ENCODE assay signal across 9 cellular contexts in the genomic region with DNA sequence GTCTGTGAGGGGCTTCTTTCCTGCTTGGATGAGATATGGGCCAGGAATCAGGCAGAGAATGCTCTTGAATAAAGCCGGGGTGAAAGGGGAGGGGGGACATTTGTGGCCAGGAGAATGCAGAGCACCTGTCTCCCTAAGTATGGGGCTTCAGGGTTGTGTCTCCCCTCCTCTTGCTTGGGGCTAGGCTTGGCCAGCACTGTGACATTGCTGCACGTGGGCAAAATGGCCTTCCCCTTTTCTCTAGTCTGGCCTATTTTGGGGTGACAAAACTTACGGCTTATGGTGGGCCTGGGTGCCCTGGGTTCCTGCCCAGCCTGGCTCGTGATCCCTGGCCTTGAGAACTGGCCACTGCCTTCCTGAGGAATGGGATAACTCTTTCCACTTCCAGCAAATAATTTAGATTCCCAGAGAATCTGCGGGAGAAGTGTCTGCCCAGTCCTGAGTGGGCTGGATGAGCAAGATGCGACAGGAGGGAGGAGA. TPM values are rescaled to one million over a fixed set of nuclear protein-coding genes. Genes with fewer than 3 reads are reported as not detected.
DNase-seq lines count a peak whose midpoint lies in the region; ATAC-seq, FAIRE-seq and TF ChIP-seq lines count a peak whose summit lies in the region.
"Had no signal": no experiment of that assay in that cellular context is flagged by ENCODE, and none has a peak within 500 bp of the region (broad histone marks: within the 10 kb centered on the region; RNA-seq: fewer than 3 reads in every experiment).

No MANE protein-coding gene starts in this region.

- no peaks in the 10 kb centered on the region for H3K9me3 Mint-ChIP-seq in activated CD8-positive, alpha-beta memory T cell treated with anti-CD3 and anti-CD28 coated beads, Interleukin-2, amount 10 ng/mL, durations not matched to agents 7 days and 5 days (ENCODE audit: low read depth)
- no peaks in the 10 kb centered on the region for H3K9me3 Mint-ChIP-seq in astrocyte (ENCODE audit: unreplicated experiment)

- DNase-seq in activated CD8-positive, alpha-beta memory T cell treated with anti-CD3 and anti-CD28 coated beads, Interleukin-2, amount 10 ng/mL, durations not matched to agents 7 days and 5 days = no peak
- DNase-seq in activated CD8-positive, alpha-beta memory T cell treated with anti-CD3 and anti-CD28 coated beads, Interleukin-2, amount 50 U/mL, for 4 hours = no peak
- DNase-seq in astrocyte (ENCODE audit: low read depth) (no peak), lower lobe of right lung (no peak), thyroid gland (no peak), NCI-H2081 treated with DMSO at 0.1 percent for 48 hours (lab: John Stamatoyannopoulos, UW) (no peak), NCI-H748 (lab: John Stamatoyannopoulos, UW; ENCODE audit: unreplicated experiment) (no peak)
- DNase-seq: activated CD8-positive, alpha-beta memory T cell treated with anti-CD3 and anti-CD28 coated beads, Interleukin-2, amount 50 U/mL, for 48 hours had no signal

- H3K36me3 Mint-ChIP-seq in activated CD8-positive, alpha-beta memory T cell treated with anti-CD3 and anti-CD28 coated beads, Interleukin-2, amount 10 ng/mL, durations not matched to agents 7 days and 5 days = peaks cover 59% of the 10 kb centered on the region
- H3K36me3 Mint-ChIP-seq in astrocyte (ENCODE audit: low read depth, unreplicated experiment) = peaks cover 38% of the 10 kb centered on the region

- H3K9ac ChIP-seq in astrocyte (ENCODE audit: low read length) = peak overlapping the region; percentile 95

- H3K4me3 ChIP-seq in astrocyte (ENCODE audit: insufficient read depth, low read depth, low read length) (no peak overlapping the region), lower lobe of right lung (peak overlapping the region; percentile 24), thyroid gland (replicated peaks in 1 of 3) (peak overlapping the region in 1 of 3 donors; percentile 15)

- H3K9me3 ChIP-seq in astrocyte (ENCODE audit: insufficient read depth, low read depth, low read length) = no peaks in the 10 kb centered on the region
- no peaks in the 10 kb centered on the region for H3K9me3 ChIP-seq in lower lobe of right lung
- no peaks in the 10 kb centered on the region for H3K9me3 ChIP-seq in thyroid gland

- H3K36me3 ChIP-seq in astrocyte (ENCODE audit: insufficient read depth, low read length) (peaks cover 23% of the 10 kb centered on the region), lower lobe of right lung (peaks cover 64% of the 10 kb centered on the region), thyroid gland (peaks cover 26 to 32% of the 10 kb centered on the region in 2 donors)

- no peak overlapping the region for H3K27ac ChIP-seq in astrocyte (ENCODE audit: low read depth, low read length)
- peak overlapping the region; percentile 92 for H3K27ac ChIP-seq in lower lobe of right lung
- peak overlapping the region; percentile 92 to 97 (median 95) for H3K27ac ChIP-seq in thyroid gland

- no peak for ATAC-seq in activated CD8-positive, alpha-beta memory T cell treated with anti-CD3 and anti-CD28 coated beads, Interleukin-2, amount 10 ng/mL, durations not matched to agents 7 days and 5 days
- ATAC-seq in lower lobe of right lung (no peak), GM21717 (IDR thresholded peaks at IDR 0.05; ENCODE audit: unreplicated experiment) (no peak)

- TF ChIP-seq POLR2A in thyroid gland (IDR thresholded peaks at IDR 0.05) = no peak

- H3K27ac Mint-ChIP-seq in activated CD8-positive, alpha-beta memory T cell treated with anti-CD3 and anti-CD28 coated beads, Interleukin-2, amount 10 ng/mL, durations not matched to agents 7 days and 5 days = peak overlapping the region; percentile 20
- H3K27ac Mint-ChIP-seq in astrocyte (ENCODE audit: unreplicated experiment) = peak overlapping the region; percentile 86

- H2AFZ ChIP-seq in astrocyte (ENCODE audit: low read depth, low read length) = no peak overlapping the region

- TF ChIP-seq CTCF in astrocyte (IDR thresholded peaks at IDR 0.05; ENCODE audit: insufficient read depth, low read depth, low read length) (no peak), lower lobe of right lung (IDR thresholded peaks at IDR 0.05) (no peak), thyroid gland (IDR thresholded peaks at IDR 0.05) (no peak)

- H3K27me3 ChIP-seq in astrocyte (ENCODE audit: insufficient read depth, low read length) (no peaks in the 10 kb centered on the region), lower lobe of right lung (ENCODE audit: low read depth) (no peaks in the 10 kb centered on the region), thyroid gland (no peaks in the 10 kb centered on the region)

- H3K79me2 ChIP-seq in astrocyte (ENCODE audit: insufficient read depth, low read length) = peaks cover 92% of the 10 kb centered on the region

- peak overlapping the region; percentile 90 for H3K4me2 ChIP-seq in astrocyte (ENCODE audit: low read length)

- WGBS in thyroid gland, 2 donors = 29 to 43% methylated on average over 6 of the region's 6 CpGs

- peaks cover 58% of the 10 kb centered on the region for H3K4me1 ChIP-seq in astrocyte (ENCODE audit: insufficient read depth, low read length)
- peaks cover 71% of the 10 kb centered on the region for H3K4me1 ChIP-seq in lower lobe of right lung
- H3K4me1 ChIP-seq in thyroid gland = peaks cover 64% of the 10 kb centered on the region in 2 donors

- CTCF ChIA-PET in activated CD8-positive, alpha-beta memory T cell treated with anti-CD3 and anti-CD28 coated beads, Interleukin-2, amount 10 ng/mL, durations not matched to agents 7 days and 5 days (lab: Charles Lee) = interaction anchor here (1.7 to 2.7 kb wide), 3 partner anchors 15 to 27 kb away, joined by 3 to 13 read pairs (median 4); no protein-coding TSS in a partner anchor

- no peak for FAIRE-seq in astrocyte (lab: Jason Lieb, UNC)

- H4K20me1 ChIP-seq in astrocyte (ENCODE audit: insufficient read depth, low read length) = peaks cover 83% of the 10 kb centered on the region

- intact Hi-C loops in lower lobe of right lung (cut with DNase I) = no loop called here
- intact Hi-C loops in thyroid gland (cut with DNase I) = no loop called here

- no peaks in the 10 kb centered on the region for H3K27me3 Mint-ChIP-seq in activated CD8-positive, alpha-beta memory T cell treated with anti-CD3 and anti-CD28 coated beads, Interleukin-2, amount 10 ng/mL, durations not matched to agents 7 days and 5 days
- no peaks in the 10 kb centered on the region for H3K27me3 Mint-ChIP-seq in astrocyte (ENCODE audit: low read depth, unreplicated experiment)

- H3K4me3 Mint-ChIP-seq in activated CD8-positive, alpha-beta memory T cell treated with anti-CD3 and anti-CD28 coated beads, Interleukin-2, amount 10 ng/mL, durations not matched to agents 7 days and 5 days = no peak overlapping the region
- peak overlapping the region; percentile 82 for H3K4me3 Mint-ChIP-seq in astrocyte (ENCODE audit: unreplicated experiment)

- H3K4me1 Mint-ChIP-seq in activated CD8-positive, alpha-beta memory T cell treated with anti-CD3 and anti-CD28 coated beads, Interleukin-2, amount 10 ng/mL, durations not matched to agents 7 days and 5 days = peaks cover 65% of the 10 kb centered on the region
- peaks cover 59% of the 10 kb centered on the region for H3K4me1 Mint-ChIP-seq in astrocyte (ENCODE audit: low read depth, unreplicated experiment)

RNA-seq across cellular contexts. Expression of gene NFE2L1, which starts 5.6 kb away (rescaled TPM):
- total RNA-seq in activated CD8-positive, alpha-beta memory T cell treated with anti-CD3 and anti-CD28 coated beads, Interleukin-2, amount 10 ng/mL, durations not matched to agents 7 days and 5 days = 10 to 100 TPM; 56.1 to 80.8 TPM
- total RNA-seq in astrocyte = 344 and 348 TPM in 2 replicates
- 162 TPM for total RNA-seq in lower lobe of right lung
- 100 to 1,000 TPM; 123 to 168 (median 131) TPM for total RNA-seq in thyroid gland

RNA-seq across cellular contexts. Expression of gene COPZ2, which starts 16.2 kb away (rescaled TPM):
- total RNA-seq in activated CD8-positive, alpha-beta memory T cell treated with anti-CD3 and anti-CD28 coated beads, Interleukin-2, amount 10 ng/mL, durations not matched to agents 7 days and 5 days = 10 to 100 TPM in 1 of 2 experiments, 1 to 10 TPM in 1; 5.4 to 14.1 TPM
- total RNA-seq in astrocyte = 25.1 and 38.3 TPM in 2 replicates
- 22.9 TPM for total RNA-seq in lower lobe of right lung
- total RNA-seq in thyroid gland = 10 to 100 TPM; 19.3 to 55.8 (median 45.2) TPM

RNA-seq across cellular contexts. Expression of gene CBX1, which starts 47.5 kb away (rescaled TPM):
- total RNA-seq in activated CD8-positive, alpha-beta memory T cell treated with anti-CD3 and anti-CD28 coated beads, Interleukin-2, amount 10 ng/mL, durations not matched to agents 7 days and 5 days = 10 to 100 TPM; 46.3 to 47.8 TPM
- total RNA-seq in astrocyte = 62.8 and 69.3 TPM in 2 replicates
- 30.7 TPM for total RNA-seq in lower lobe of right lung
- total RNA-seq in thyroid gland = 10 to 100 TPM; 33.0 to 49.1 (median 38.2) TPM

RNA-seq across cellular contexts. Expression of gene SNX11, which starts 53.8 kb away (rescaled TPM):
- 10 to 100 TPM; 25.1 to 32.6 TPM for total RNA-seq in activated CD8-positive, alpha-beta memory T cell treated with anti-CD3 and anti-CD28 coated beads, Interleukin-2, amount 10 ng/mL, durations not matched to agents 7 days and 5 days
- 30.4 and 33.3 TPM in 2 replicates for total RNA-seq in astrocyte
- 19.7 TPM for total RNA-seq in lower lobe of right lung
- total RNA-seq in thyroid gland = 10 to 100 TPM; 20.3 to 23.4 (median 22.0) TPM
